In genomic region chr17:77429985-77430752, GRCh38 we compare ENCODE assay signal across 1 cellular context.
TF ChIP-seq lines count a peak whose summit lies in the region.

No MANE protein-coding gene starts in this region.

TF ChIP-seq in HepG2, 621 proteins besides CTCF, POLR2A, EP300 and RAD21 (continued from another document and continues in another):
- TF ChIP-seq HMGXB3 (CRISPR knock-in tag; IDR thresholded peaks at IDR 0.05; ENCODE audit: borderline replicate concordance) (peak; percentile 51; the same call in 1 of the 2 replicates), AHDC1 (CRISPR knock-in tag; IDR thresholded peaks at IDR 0.05; ENCODE audit: borderline replicate concordance) (peak; percentile 68; the same call in 1 of the 2 replicates), SIX1 (CRISPR knock-in tag; IDR thresholded peaks at IDR 0.05; ENCODE audit: borderline replicate concordance) (no peak), ZSCAN29 (CRISPR knock-in tag; conservative IDR thresholded peaks at IDR 0.05) (no peak), REST (IDR thresholded peaks at IDR 0.05; ENCODE audit: borderline replicate concordance in 1 of 2, low read depth in 1 of 2, low read length in 2 of 2) (no peak), SNAPC4 (CRISPR knock-in tag; IDR thresholded peaks at IDR 0.05) (no peak), ZNF609 (CRISPR knock-in tag; IDR thresholded peaks at IDR 0.05; ENCODE audit: borderline replicate concordance) (no peak), STAG1 (CRISPR knock-in tag; IDR thresholded peaks at IDR 0.05) (peak; percentile 85), ZKSCAN5 (CRISPR knock-in tag; IDR thresholded peaks at IDR 0.05) (no peak), CSRNP2 (CRISPR knock-in tag; conservative IDR thresholded peaks at IDR 0.05; ENCODE audit: low read depth) (no peak), KDM4B (CRISPR knock-in tag; IDR thresholded peaks at IDR 0.05) (peak; percentile 82), TFDP1 (CRISPR knock-in tag; IDR thresholded peaks at IDR 0.05; ENCODE audit: borderline replicate concordance) (0 out of 2 replicates have a peak, but pooled peaks have one; percentile 42)
